Comparison of ENCODE assay signal across 10 cellular contexts in the genomic region with DNA sequence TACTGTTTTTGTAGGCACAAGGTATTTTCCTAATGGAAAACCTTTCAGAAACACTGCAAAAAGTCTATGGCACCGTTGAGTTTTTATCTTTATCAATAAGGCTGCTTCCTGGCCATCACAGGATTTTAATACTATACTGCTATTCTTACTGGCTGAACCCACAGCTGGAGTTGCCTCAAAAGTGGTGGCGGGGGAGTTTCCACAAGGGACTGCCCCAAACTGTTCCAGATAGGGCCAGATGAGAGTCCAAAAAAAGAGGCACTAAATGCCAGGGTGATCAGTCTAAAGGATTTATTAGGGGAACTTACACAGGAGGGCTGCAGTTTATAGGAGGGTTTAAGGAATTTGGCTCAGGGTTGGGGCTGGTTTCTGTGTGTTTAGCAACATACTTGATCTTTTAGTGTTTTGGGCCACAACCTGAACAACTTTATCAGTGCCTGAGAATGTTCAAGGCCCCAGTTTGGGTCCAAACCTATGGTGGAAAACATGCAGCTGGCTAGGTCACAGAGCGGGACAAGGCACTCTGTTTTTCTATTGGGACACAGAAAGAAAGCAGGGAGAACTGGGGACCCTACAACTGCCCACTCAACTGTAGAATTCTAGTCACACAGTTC. TPM values are rescaled to one million over a fixed set of nuclear protein-coding genes. Genes with fewer than 3 reads are reported as not detected.
DNase-seq lines count a peak whose midpoint lies in the region; ATAC-seq and TF ChIP-seq lines count a peak whose summit lies in the region.
"Had no signal": no experiment of that assay in that cellular context is flagged by ENCODE, and none has a peak within 500 bp of the region (broad histone marks: within the 10 kb centered on the region; RNA-seq: fewer than 3 reads in every experiment).

No MANE protein-coding gene starts in this region.

- H3K4me1 Mint-ChIP-seq in activated T-cell treated with anti-CD3 and anti-CD28 coated beads, Interleukin-2, amount 50 U/mL, for 72 hours (ENCODE audit: low read depth), result peaks cover 41% of the 10 kb centered on the region

- TF ChIP-seq CTCF in GM06990 (IDR thresholded peaks at IDR 0.05; ENCODE audit: insufficient read depth, low read length, poor library complexity, severe bottlenecking), result no peak

- H3K9me3 Mint-ChIP-seq in activated T-cell treated with anti-CD3 and anti-CD28 coated beads, Interleukin-2, amount 50 U/mL, for 72 hours, result no peaks in the 10 kb centered on the region

- no peaks in the 10 kb centered on the region for H3K27me3 ChIP-seq in GM06990 (replicated peaks; ENCODE audit: control insufficient read depth, insufficient read depth, low read length)
- H3K27me3 ChIP-seq: colonic mucosa had no signal

- peaks cover 1 to 8% of the 10 kb centered on the region in 2 donors for H3K36me3 Mint-ChIP-seq in activated T-cell treated with anti-CD3 and anti-CD28 coated beads, Interleukin-2, amount 50 U/mL, for 72 hours (ENCODE audit: insufficient read depth in 2 of 2)

- ATAC-seq in GM19372 (IDR thresholded peaks at IDR 0.05; ENCODE audit: low read depth, unreplicated experiment) (peak; percentile 74), HG03066 (IDR thresholded peaks at IDR 0.05; ENCODE audit: low read depth, unreplicated experiment) (peak; percentile 59)
- ATAC-seq in activated T-cell treated with anti-CD3 and anti-CD28 coated beads, Interleukin-2, amount 50 U/mL, for 72 hours (replicated peaks in 1 of 2), result peak; percentile 52 to 78

- H3K27ac Mint-ChIP-seq in activated T-cell treated with anti-CD3 and anti-CD28 coated beads, Interleukin-2, amount 50 U/mL, for 72 hours, result peak overlapping the region; percentile 86

- peak; percentile 24 for DNase-seq in GM06990 (ENCODE audit: extremely low read depth, insufficient read length)
- peak; percentile 27 to 47 for DNase-seq in activated T-cell treated with anti-CD3 and anti-CD28 coated beads, Interleukin-2, amount 50 U/mL, for 72 hours
- no peak for DNase-seq in occipital lobe (lab: John Stamatoyannopoulos, UW)
- DNase-seq in NCI-H748 (lab: John Stamatoyannopoulos, UW; ENCODE audit: unreplicated experiment), result no peak
- DNase-seq in NCI-H82 treated with DMSO at 0.1 percent for 48 hours (lab: John Stamatoyannopoulos, UW; ENCODE audit: unreplicated experiment), result no peak
- DNase-seq in H4 (ENCODE audit: low spot score), result no peak
- DNase-seq: colonic mucosa, small intestine had no signal

- no peaks in the 10 kb centered on the region for H3K27me3 Mint-ChIP-seq in activated T-cell treated with anti-CD3 and anti-CD28 coated beads, Interleukin-2, amount 50 U/mL, for 72 hours (ENCODE audit: low read depth)

- no peak overlapping the region for H3K4me3 ChIP-seq in GM06990 (replicated peaks; ENCODE audit: low read depth, low read length)
- H3K4me3 ChIP-seq: colonic mucosa had no signal

- peak overlapping the region; percentile 37 to 46 for H3K4me3 Mint-ChIP-seq in activated T-cell treated with anti-CD3 and anti-CD28 coated beads, Interleukin-2, amount 50 U/mL, for 72 hours

- no peaks in the 10 kb centered on the region; the same call in 1 of the 2 replicates for H3K36me3 ChIP-seq in GM06990 (ENCODE audit: control insufficient read depth, insufficient read depth, low read length)
- H3K36me3 ChIP-seq: colonic mucosa had no signal

RNA-seq across cellular contexts. Expression of gene STAM, which starts 41.4 kb away (rescaled TPM):
- total RNA-seq in activated T-cell treated with anti-CD3 and anti-CD28 coated beads, Interleukin-2, amount 50 U/mL, for 72 hours, result 10 to 100 TPM; 33.3 to 36.5 TPM
- total RNA-seq in occipital lobe, result 34.8 TPM
- 9.3 and 15.3 TPM in 2 replicates for total RNA-seq in H4 (2014; rRNA removed; shearing (Covaris generic))

Comparison
In these comparisons a context has a peak if more than half of its experiments do, and no peak if none do; other contexts are left out.
1. DNase-seq: peak in GM06990 (single experiment) and activated T-cell treated with anti-CD3 and anti-CD28 coated beads, Interleukin-2, amount 50 U/mL, for 72 hours (2 of 2); none in occipital lobe (single experiment), NCI-H748 (single experiment), NCI-H82 treated with DMSO at 0.1 percent for 48 hours (single experiment) and H4 (single experiment).
2. Peak in every context shown above with its lines, with median percentiles within 50 percentile points of each other: ATAC-seq.